In genomic region chr16:106623-107324, GRCh38 we compare ENCODE assay signal across 8 cellular contexts. TPM values are rescaled to one million over a fixed set of nuclear protein-coding genes. Genes with fewer than 3 reads are reported as not detected.
A peak's percentile ranks its signal among the peaks of the same experiment; 100 is the strongest.
DNase-seq lines count a peak whose midpoint lies in the region; ATAC-seq and TF ChIP-seq lines count a peak whose summit lies in the region.

No MANE protein-coding gene starts in this region.

- H3K27ac ChIP-seq in body of pancreas, result no peak overlapping the region

- TF ChIP-seq CTCF in body of pancreas (IDR thresholded peaks at IDR 0.05), result peak; percentile 73 to 83 (median 79)

- DNase-seq in activated gamma-delta T cell treated with Interleukin-2 at 50 U/mL for 16 hours, result peak; percentile 52
- DNase-seq in activated gamma-delta T cell (lab: John Stamatoyannopoulos, UW), result no peak
- DNase-seq in NCI-H1930 (lab: John Stamatoyannopoulos, UW), result peak; percentile 77
- peak; percentile 59 for DNase-seq in T1000 (lab: John Stamatoyannopoulos, UW)
- DNase-seq in body of pancreas, result peak; percentile 57 to 80 (median 74)
- DNase-seq in iPS-NIHi11 (ENCODE audit: low spot score), result peak; percentile 84
- DNase-seq in stimulated activated CD4-positive, alpha-beta T cell treated with anti-CD3 and anti-CD28 coated beads, Interleukin-12 subunit alpha, Interleukin-12 subunit beta, amount 100 ng/mL, for 48 hours (ENCODE audit: low read depth in 2 of 3, low spot score in 1 of 3), result peak; percentile 18 to 43 (median 19)

- WGBS in body of pancreas, 2 donors, result 24 to 29% methylated on average over 6 of the region's 6 CpGs

- H3K27me3 ChIP-seq in body of pancreas, result no peaks in the 10 kb centered on the region

- intact Hi-C loops in body of pancreas (cut with DNase I), result loop anchor here (5.0 kb wide), 1 partner anchor 256 kb away; no protein-coding TSS in a partner anchor

- peaks cover 12% of the 10 kb centered on the region for H3K4me1 ChIP-seq in body of pancreas

- no peaks in the 10 kb centered on the region for H3K9me3 ChIP-seq in body of pancreas

- H3K4me3 ChIP-seq in body of pancreas, result no peak overlapping the region

- H3K36me3 ChIP-seq in body of pancreas (replicated peaks in 1 of 2; ENCODE audit: insufficient read depth in 1 of 2, low read depth in 2 of 2), result peaks cover 0 to 2% of the 10 kb centered on the region in 2 donors

- ATAC-seq in body of pancreas (peak; percentile 80), GM19452 (IDR thresholded peaks at IDR 0.05; ENCODE audit: unreplicated experiment) (no peak)

- no peak for TF ChIP-seq POLR2A in body of pancreas (IDR thresholded peaks at IDR 0.05)

RNA-seq across cellular contexts. Expression of gene MPG, which starts 28.7 kb away (rescaled TPM):
- 10 to 100 TPM; 65.6 to 66.9 TPM for total RNA-seq in body of pancreas

RNA-seq across cellular contexts. Expression of gene NPRL3, which starts 31.7 kb away (rescaled TPM):
- total RNA-seq in body of pancreas, result 10 to 100 TPM; 10.6 to 23.7 TPM

RNA-seq across cellular contexts. Expression of gene RHBDF1, which starts 34.3 kb away (rescaled TPM):
- total RNA-seq in body of pancreas, result 10 to 100 TPM; 16.3 to 27.7 TPM

RNA-seq across cellular contexts. Expression of gene HBZ, which starts 45.7 kb away (rescaled TPM):
- total RNA-seq in body of pancreas, result not detected

RNA-seq across cellular contexts. Expression of gene SNRNP25, which starts 53.1 kb away (rescaled TPM):
- 10 to 100 TPM; 13.2 to 13.5 TPM for total RNA-seq in body of pancreas
